ENCODE assay signal across 1 cellular context in the genomic region with DNA sequence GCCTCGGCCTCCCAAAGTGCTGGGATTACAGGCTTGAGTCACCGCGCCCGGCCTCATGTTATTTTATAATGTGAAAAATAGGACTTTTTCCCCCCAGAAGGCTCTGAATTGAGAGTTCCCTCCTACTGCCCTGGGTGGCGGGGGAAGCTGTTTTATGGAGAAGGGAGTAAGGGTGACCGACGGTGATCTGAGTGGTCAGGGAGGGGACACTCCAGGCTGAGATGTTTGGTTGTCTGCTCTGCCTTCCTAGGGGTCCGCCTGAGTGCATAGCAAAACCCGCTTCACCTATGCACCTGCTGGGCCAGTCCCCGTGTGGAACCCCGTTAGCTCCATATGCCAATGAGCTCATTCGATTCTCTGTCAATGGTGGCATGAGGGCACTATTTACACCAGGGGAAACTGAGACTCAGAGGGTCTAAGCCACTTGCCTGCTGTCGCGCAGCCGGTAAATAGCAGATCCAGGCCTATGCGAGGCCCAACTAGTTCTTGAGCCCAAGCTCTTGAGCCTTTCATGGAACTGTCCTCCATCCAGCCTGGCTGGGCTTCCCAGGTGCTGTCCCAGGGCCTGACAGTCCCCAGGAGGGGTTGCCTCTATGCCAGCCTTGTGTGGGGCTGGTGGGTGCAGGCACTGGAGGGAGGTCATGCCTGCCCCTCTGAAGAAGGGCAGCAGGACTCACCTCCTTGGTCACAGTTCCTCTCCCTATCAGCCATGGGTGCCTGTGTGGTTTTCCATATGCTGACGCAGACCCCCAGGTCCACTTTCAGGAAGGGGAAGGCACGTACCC.
TF ChIP-seq lines count a peak whose summit lies in the region.

No MANE protein-coding gene starts in this region.

TF ChIP-seq in HepG2, 621 proteins besides CTCF, POLR2A, EP300 and RAD21:
- TF ChIP-seq ZNF205 (CRISPR knock-in tag; IDR thresholded peaks at IDR 0.05) = no peak
- TF ChIP-seq FOSL2 (CRISPR knock-in tag; IDR thresholded peaks at IDR 0.05) = no peak
- TF ChIP-seq, protein P1, sequence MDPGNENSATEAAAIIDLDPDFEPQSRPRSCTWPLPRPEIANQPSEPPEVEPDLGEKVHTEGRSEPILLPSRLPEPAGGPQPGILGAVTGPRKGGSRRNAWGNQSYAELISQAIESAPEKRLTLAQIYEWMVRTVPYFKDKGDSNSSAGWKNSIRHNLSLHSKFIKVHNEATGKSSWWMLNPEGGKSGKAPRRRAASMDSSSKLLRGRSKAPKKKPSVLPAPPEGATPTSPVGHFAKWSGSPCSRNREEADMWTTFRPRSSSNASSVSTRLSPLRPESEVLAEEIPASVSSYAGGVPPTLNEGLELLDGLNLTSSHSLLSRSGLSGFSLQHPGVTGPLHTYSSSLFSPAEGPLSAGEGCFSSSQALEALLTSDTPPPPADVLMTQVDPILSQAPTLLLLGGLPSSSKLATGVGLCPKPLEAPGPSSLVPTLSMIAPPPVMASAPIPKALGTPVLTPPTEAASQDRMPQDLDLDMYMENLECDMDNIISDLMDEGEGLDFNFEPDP (CRISPR knock-in tag; conservative IDR thresholded peaks at IDR 0.05) = 0 out of 2 replicates have a peak, but pooled peaks have one; percentile 53
- TF ChIP-seq CHD2 (IDR thresholded peaks at IDR 0.05; ENCODE audit: low read depth, low read length) = no peak
- TF ChIP-seq ZNF446 (CRISPR knock-in tag; IDR thresholded peaks at IDR 0.05) = no peak
- TF ChIP-seq, protein P2, sequence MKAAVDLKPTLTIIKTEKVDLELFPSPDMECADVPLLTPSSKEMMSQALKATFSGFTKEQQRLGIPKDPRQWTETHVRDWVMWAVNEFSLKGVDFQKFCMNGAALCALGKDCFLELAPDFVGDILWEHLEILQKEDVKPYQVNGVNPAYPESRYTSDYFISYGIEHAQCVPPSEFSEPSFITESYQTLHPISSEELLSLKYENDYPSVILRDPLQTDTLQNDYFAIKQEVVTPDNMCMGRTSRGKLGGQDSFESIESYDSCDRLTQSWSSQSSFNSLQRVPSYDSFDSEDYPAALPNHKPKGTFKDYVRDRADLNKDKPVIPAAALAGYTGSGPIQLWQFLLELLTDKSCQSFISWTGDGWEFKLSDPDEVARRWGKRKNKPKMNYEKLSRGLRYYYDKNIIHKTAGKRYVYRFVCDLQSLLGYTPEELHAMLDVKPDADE (CRISPR knock-in tag; IDR thresholded peaks at IDR 0.05) = no peak
- TF ChIP-seq HNRNPK (IDR thresholded peaks at IDR 0.05; ENCODE audit: low read depth, low read length, poor library complexity, severe bottlenecking) = no peak
